8 cellular contexts compared by ENCODE assay signal in the genomic region with DNA sequence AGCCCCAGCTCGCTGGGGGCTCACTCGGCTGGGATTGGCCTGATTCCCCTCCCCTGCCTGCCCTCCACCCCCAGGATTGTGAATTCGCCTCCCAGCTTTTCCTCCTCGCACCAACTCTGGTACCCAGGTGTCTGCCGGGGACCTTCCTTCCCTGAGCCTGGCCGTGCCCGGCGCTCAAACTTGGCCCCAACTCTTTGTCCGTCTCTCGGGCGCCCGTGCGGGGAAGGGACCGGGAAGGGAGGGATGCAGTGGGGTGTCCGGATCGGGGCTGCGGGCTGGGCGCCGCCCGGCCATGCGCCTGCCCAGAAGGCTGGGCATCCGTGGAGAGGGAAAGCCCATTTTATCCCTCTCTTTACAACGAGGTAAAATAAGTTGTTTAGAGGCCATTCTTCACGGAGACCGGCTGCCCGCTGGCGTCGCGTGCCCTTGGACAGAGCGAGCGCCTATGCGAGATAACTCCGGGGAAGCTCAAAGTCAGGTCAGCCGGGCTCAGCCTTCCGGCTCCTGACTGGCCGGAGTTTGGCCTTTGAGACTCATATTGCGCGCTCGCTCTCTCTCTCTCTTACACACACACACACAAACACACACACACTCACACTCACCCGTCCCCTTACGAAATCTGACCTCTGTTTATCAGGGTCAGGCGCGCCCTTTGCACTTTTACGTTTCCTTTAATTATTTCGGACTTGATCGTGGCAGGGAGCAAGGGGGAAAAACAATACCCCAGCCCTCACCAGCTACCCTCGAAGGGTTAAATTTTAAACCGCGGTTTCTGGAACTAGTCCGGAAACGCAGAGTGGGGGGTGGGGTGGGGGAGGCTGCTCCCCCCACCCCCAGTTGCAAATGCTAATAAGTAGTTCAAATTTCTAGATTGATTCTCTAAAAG. TPM values are rescaled to one million over a fixed set of nuclear protein-coding genes. Genes with fewer than 3 reads are reported as not detected.
DNase-seq lines count a peak whose midpoint lies in the region; ATAC-seq and TF ChIP-seq lines count a peak whose summit lies in the region.

No MANE protein-coding gene starts in this region.

- H3K9me3 ChIP-seq in neutrophil = no peaks in the 10 kb centered on the region

- peaks cover 2% of the 10 kb centered on the region for H3K4me1 Mint-ChIP-seq in glutamatergic neuron (ENCODE audit: low read depth, unreplicated experiment)

- H3K36me3 ChIP-seq in BJ (ENCODE audit: control insufficient read depth, insufficient read depth, low read length) (no peaks in the 10 kb centered on the region), KMS-11 (ENCODE audit: insufficient read depth) (0 out of 2 replicates have a peak, but pooled peaks cover 7% of the 10 kb centered on the region), neutrophil (no peaks in the 10 kb centered on the region)

- H3K4me3 ChIP-seq in BJ (ENCODE audit: low read depth, low read length) (peak overlapping the region; percentile 56), KMS-11 (IDR thresholded peaks at IDR 0.05; ENCODE audit: insufficient read depth, low read depth, low read length) (no peak overlapping the region), neutrophil (ENCODE audit: low read depth in 1 of 2, low read length in 1 of 2) (peak overlapping the region; percentile 48 to 59)

- peak overlapping the region; percentile 42 for H2AFZ ChIP-seq in KMS-11 (ENCODE audit: low read depth)

- ATAC-seq in GM18502 (IDR thresholded peaks at IDR 0.05; ENCODE audit: poor library complexity, unreplicated experiment) = no peak

- peaks cover 29% of the 10 kb centered on the region for H3K79me2 ChIP-seq in KMS-11 (ENCODE audit: insufficient read depth, low read depth)

- H3K27me3 ChIP-seq in BJ (ENCODE audit: control insufficient read depth, insufficient read depth, low read length) = no peaks in the 10 kb centered on the region
- H3K27me3 ChIP-seq in KMS-11 (ENCODE audit: insufficient read depth, low read depth) = no peaks in the 10 kb centered on the region
- H3K27me3 ChIP-seq in neutrophil = peaks cover 98% of the 10 kb centered on the region

- peak overlapping the region; percentile 95 for H3K27ac ChIP-seq in KMS-11
- no peak overlapping the region for H3K27ac ChIP-seq in neutrophil

- CTCF ChIA-PET in BJ (lab: Yijun Ruan, JAX) = interaction anchor here (0.7 to 3.0 kb wide), 28 partner anchors 11 to 1477 kb away, joined by 3 to 8 read pairs (median 3); no protein-coding TSS in a partner anchor

- peak overlapping the region; percentile 86 for H3K27ac Mint-ChIP-seq in glutamatergic neuron (ENCODE audit: unreplicated experiment)

- TF ChIP-seq CTCF in BJ (IDR thresholded peaks at IDR 0.05; ENCODE audit: insufficient read depth, low read depth, low read length) (no peak), KMS-11 (conservative IDR thresholded peaks at IDR 0.05; ENCODE audit: low read depth, low read length) (no peak), glutamatergic neuron (IDR thresholded peaks at IDR 0.05; ENCODE audit: partially characterized antibody, unreplicated experiment) (no peak), neutrophil (IDR thresholded peaks at IDR 0.05) (no peak)

- H4K20me1 ChIP-seq in KMS-11 (ENCODE audit: insufficient read depth) = no peaks in the 10 kb centered on the region

- no peaks in the 10 kb centered on the region for H3K36me3 Mint-ChIP-seq in glutamatergic neuron (ENCODE audit: unreplicated experiment)

- DNase-seq in BJ (ENCODE audit: low read depth) = no peak
- DNase-seq in activated gamma-delta T cell treated with anti-CD3 and anti-CD28 coated beads, Interleukin-2, amount 50 U/mL, for 16 hours (ENCODE audit: low read depth) = peak; percentile 2
- peak; percentile 52 for DNase-seq in glutamatergic neuron
- DNase-seq in NCI-H1092 (lab: John Stamatoyannopoulos, UW) = no peak
- no peak for DNase-seq in SIG-M5 (lab: John Stamatoyannopoulos, UW)

- H3K9ac ChIP-seq in KMS-11 = peak overlapping the region; percentile 84

- peak overlapping the region; percentile 65 for H3K4me2 ChIP-seq in KMS-11

- H3K4me3 Mint-ChIP-seq in glutamatergic neuron (ENCODE audit: unreplicated experiment) = peak overlapping the region; percentile 97

- H3K9me3 Mint-ChIP-seq in glutamatergic neuron (ENCODE audit: unreplicated experiment) = peaks cover 14% of the 10 kb centered on the region

- H3K4me1 ChIP-seq in KMS-11 (ENCODE audit: low read depth, poor library complexity, severe bottlenecking) (peaks cover 27% of the 10 kb centered on the region), neutrophil (ENCODE audit: control insufficient read depth in 1 of 2, insufficient read depth in 1 of 2, low read depth in 1 of 2, low read length in 1 of 2) (peaks cover 22 to 27% of the 10 kb centered on the region in 2 experiments)

- H3K27me3 Mint-ChIP-seq in glutamatergic neuron (ENCODE audit: unreplicated experiment) = peaks cover 10% of the 10 kb centered on the region

- POLR2A ChIA-PET in BJ (lab: Charles Lee) = interaction anchor here (0.6 to 0.7 kb wide), 2 partner anchors 593 to 789 kb away, joined by 3 to 9 read pairs; no protein-coding TSS in a partner anchor

RNA-seq across cellular contexts. Expression of gene MAF, which starts 0.8 kb away (rescaled TPM):
- polyA plus RNA-seq in BJ (2011; rRNA removed) = 1.5 and 1.7 TPM in 2 replicates
- polyA minus RNA-seq in BJ (2011; rRNA and poly(A)+ RNA removed) = 1.8 and 2.3 TPM in 2 replicates
- total RNA-seq in glutamatergic neuron (ENCODE audit: unreplicated experiment) = 5.0 TPM

Comparison
In these comparisons a context has a peak if more than half of its experiments do, and no peak if none do; other contexts are left out.
1. DNase-seq: peak in activated gamma-delta T cell treated with anti-CD3 and anti-CD28 coated beads, Interleukin-2, amount 50 U/mL, for 16 hours (single experiment) and glutamatergic neuron (single experiment); none in BJ (single experiment), NCI-H1092 (single experiment) and SIG-M5 (single experiment).